9 cellular contexts compared by ENCODE assay signal in the genomic region with DNA sequence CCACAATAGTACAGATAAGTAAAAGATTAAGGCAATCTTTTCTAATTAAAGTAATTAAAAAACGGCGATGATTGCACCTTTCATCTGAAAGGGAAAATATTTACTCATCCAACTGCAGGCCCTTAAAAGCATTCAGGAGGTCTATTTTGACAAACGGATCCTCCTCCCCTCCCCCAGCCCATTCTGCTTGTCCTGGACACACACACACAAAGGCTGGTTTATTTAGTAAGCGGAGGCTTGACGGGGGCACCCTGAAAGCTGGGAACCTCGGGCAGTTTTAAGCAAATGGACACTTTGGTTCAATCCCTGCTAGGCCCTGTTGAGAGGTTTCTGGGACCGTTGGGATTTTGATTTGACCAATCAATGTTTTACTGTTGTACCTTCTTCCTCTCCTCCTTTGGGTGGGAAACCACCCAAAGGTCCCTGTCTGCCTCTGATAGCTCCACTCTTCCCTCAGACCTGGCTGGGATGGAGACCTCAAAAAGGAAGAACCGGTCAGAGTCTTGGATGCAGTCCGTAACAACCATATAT.
DNase-seq lines count a peak whose midpoint lies in the region; ATAC-seq and TF ChIP-seq lines count a peak whose summit lies in the region.
"Had no signal": no experiment of that assay in that cellular context is flagged by ENCODE, and none has a peak within 500 bp of the region (broad histone marks: within the 10 kb centered on the region; RNA-seq: fewer than 3 reads in every experiment).

No MANE protein-coding gene starts in this region.

- WGBS in esophagus squamous epithelium, 2 donors, result 42 to 49% methylated on average over 9 of the region's 9 CpGs

- no peak overlapping the region for H2AFZ ChIP-seq in parathyroid adenoma

- no peak overlapping the region for H3K9ac ChIP-seq in parathyroid adenoma

- DNase-seq in COLO668 (lab: John Stamatoyannopoulos, UW; ENCODE audit: unreplicated experiment) (peak; percentile 60), NCI-H69 (lab: John Stamatoyannopoulos, UW) (peak; percentile 96), esophagus squamous epithelium (lab: John Stamatoyannopoulos, UW) (no peak), HuH-7 (ENCODE audit: low spot score) (no peak), SKM-1 (lab: John Stamatoyannopoulos, UW; ENCODE audit: unreplicated experiment) (no peak)
- DNase-seq: NCI-H446 treated with DMSO at 0.1 percent for 48 hours had no signal

- H3K79me2 ChIP-seq in parathyroid adenoma, result no peaks in the 10 kb centered on the region

- H3K9me3 ChIP-seq in esophagus squamous epithelium, result no peaks in the 10 kb centered on the region
- no peaks in the 10 kb centered on the region for H3K9me3 ChIP-seq in parathyroid adenoma (ENCODE audit: control insufficient read depth, low read length)

- H3K36me3 ChIP-seq in esophagus squamous epithelium (no peaks in the 10 kb centered on the region), parathyroid adenoma (ENCODE audit: control insufficient read depth, insufficient read depth, low read length) (no peaks in the 10 kb centered on the region)

- H3K4me1 ChIP-seq in esophagus squamous epithelium (peaks cover 78 to 100% (median 95%) of the 10 kb centered on the region in 3 donors), parathyroid adenoma (peaks cover 7% of the 10 kb centered on the region)

- no peak for TF ChIP-seq POLR2A in esophagus squamous epithelium (IDR thresholded peaks at IDR 0.05)

- no peak for TF ChIP-seq CTCF in esophagus squamous epithelium (IDR thresholded peaks at IDR 0.05)
- TF ChIP-seq CTCF in parathyroid adenoma (IDR thresholded peaks at IDR 0.05), result no peak

- H3K27me3 ChIP-seq in esophagus squamous epithelium (no peaks in the 10 kb centered on the region), parathyroid adenoma (ENCODE audit: control insufficient read depth, insufficient read depth, low read length) (no peaks in the 10 kb centered on the region)

- ATAC-seq in HG03521 (IDR thresholded peaks at IDR 0.05; ENCODE audit: unreplicated experiment), result no peak
- no peak for ATAC-seq in HG03354 (IDR thresholded peaks at IDR 0.05; ENCODE audit: poor library complexity, severe bottlenecking, unreplicated experiment)

- H3K4me2 ChIP-seq in parathyroid adenoma (ENCODE audit: low read length), result no peak overlapping the region

- H3K27ac ChIP-seq in esophagus squamous epithelium (peak overlapping the region; percentile 77 to 93 (median 86)), parathyroid adenoma (peak overlapping the region; percentile 8)

- intact Hi-C loops in esophagus squamous epithelium (cut with DNase I), result loop anchor here (5.0 kb wide), 1 partner anchor 71 kb away; no protein-coding TSS in a partner anchor

- H3K4me3 ChIP-seq in esophagus squamous epithelium, result no peak overlapping the region
- no peak overlapping the region for H3K4me3 ChIP-seq in parathyroid adenoma (ENCODE audit: low read depth, low read length)

Comparison
In these comparisons a context has a peak if more than half of its experiments do, and no peak if none do; other contexts are left out.
1. DNase-seq: peak in COLO668 (single experiment) and NCI-H69 (single experiment); none in esophagus squamous epithelium (single experiment), HuH-7 (single experiment) and SKM-1 (single experiment).